28 cellular contexts compared by ENCODE assay signal in genomic region chr11:69617220-69617619, GRCh38.
"Had no signal": no experiment of that assay in that cellular context is flagged by ENCODE, and none has a peak within 500 bp of the region (broad histone marks: within the 10 kb centered on the region; RNA-seq: fewer than 3 reads in every experiment).

No MANE protein-coding gene starts in this region.

- H3K4me1 Mint-ChIP-seq: neural crest cell; stimulated activated effector memory CD8-positive, alpha-beta T cell treated with anti-CD3 and anti-CD28 coated beads, Interleukin-12 subunit alpha, Interleukin-12 subunit beta, amount 100 ng/mL, for 72 hours; stimulated activated naive CD8-positive, alpha-beta T cell treated with anti-CD3 and anti-CD28 coated beads, Interleukin-15, amount 100 ng/mL, for 72 hours had no signal

- H3K4me3 Mint-ChIP-seq: naive thymus-derived CD8-positive, alpha-beta T cell; natural killer cell treated with Interleukin-12 subunit alpha and Interleukin-12 subunit beta and Interleukin-15 and Interleukin-18, amount 100 ng/mL, for 72 hours; nephron progenitor cell; neural crest cell; stimulated activated effector memory CD8-positive, alpha-beta T cell treated with anti-CD3 and anti-CD28 coated beads, Interleukin-12 subunit alpha, Interleukin-12 subunit beta, amount 100 ng/mL, for 72 hours; stimulated activated naive CD8-positive, alpha-beta T cell treated with anti-CD3 and anti-CD28 coated beads, Interleukin-15, amount 100 ng/mL, for 72 hours; type B pancreatic cell had no signal

- DNase-seq: naive thymus-derived CD8-positive, alpha-beta T cell; nephron progenitor cell; nucleus accumbens; pancreas; right cardiac atrium; right lobe of liver; small intestine; stimulated activated CD4-positive, alpha-beta T cell treated with anti-CD3 and anti-CD28 coated beads, Interleukin-15, amount 100 ng/mL, for 24 hours; stimulated activated CD4-positive, alpha-beta T cell treated with anti-CD3 and anti-CD28 coated beads, Interleukin-2, amount 100 ng/mL, for 24 hours; stimulated activated CD4-positive, alpha-beta T cell treated with anti-CD3 and anti-CD28 coated beads, Interleukin-2, amount 100 ng/mL, for 48 hours; stimulated activated CD4-positive, alpha-beta T cell treated with anti-CD3 and anti-CD28 coated beads, Interleukin-4, amount 100 ng/mL, for 24 hours; stimulated activated naive CD4-positive, alpha-beta T cell; stimulated activated naive CD8-positive, alpha-beta T cell treated with anti-CD3 and anti-CD28 coated beads, Interleukin-15, amount 100 ng/mL, for 72 hours; stimulated activated naive CD8-positive, alpha-beta T cell treated with anti-CD3 and anti-CD28 coated beads, Interleukin-15, Interleukin-2, amounts not matched to agents 100 U/mL and 50 U/mL, for 24 hours; substantia nigra; testis; tibial artery; transverse colon; upper lobe of right lung; uterus had no signal

- H3K4me1 ChIP-seq: pancreas, prostate gland, right lobe of liver, sigmoid colon, suprapubic skin, testis, tibial artery, transverse colon, upper lobe of right lung, uterus had no signal

- H3K27ac ChIP-seq: neutrophil, pancreas, prostate gland, right lobe of liver, sigmoid colon, suprapubic skin, testis, tibial artery, transverse colon, upper lobe of right lung, uterus had no signal

- ATAC-seq: naive thymus-derived CD8-positive, alpha-beta T cell; natural killer cell treated with Interleukin-12 subunit alpha and Interleukin-12 subunit beta and Interleukin-15 and Interleukin-18, amount 100 ng/mL, for 72 hours; pancreas; right cardiac atrium; right lobe of liver; stimulated activated effector memory CD8-positive, alpha-beta T cell treated with anti-CD3 and anti-CD28 coated beads, Interleukin-12 subunit alpha, Interleukin-12 subunit beta, amount 100 ng/mL, for 72 hours; stimulated activated naive CD8-positive, alpha-beta T cell treated with anti-CD3 and anti-CD28 coated beads, Interleukin-15, amount 100 ng/mL, for 72 hours; stimulated activated naive CD8-positive, alpha-beta T cell treated with anti-CD3 and anti-CD28 coated beads, Interleukin-15, Interleukin-2, amounts not matched to agents 100 U/mL and 50 U/mL, for 24 hours; upper lobe of right lung had no signal

- H3K27me3 ChIP-seq: pancreas, right lobe of liver, suprapubic skin, testis, transverse colon, upper lobe of right lung, uterus had no signal

- H3K27ac Mint-ChIP-seq: naive thymus-derived CD8-positive, alpha-beta T cell; natural killer cell treated with Interleukin-12 subunit alpha and Interleukin-12 subunit beta and Interleukin-15 and Interleukin-18, amount 100 ng/mL, for 72 hours; nephron progenitor cell; stimulated activated effector memory CD8-positive, alpha-beta T cell treated with anti-CD3 and anti-CD28 coated beads, Interleukin-12 subunit alpha, Interleukin-12 subunit beta, amount 100 ng/mL, for 72 hours; type B pancreatic cell had no signal

- H3K36me3 Mint-ChIP-seq: naive thymus-derived CD8-positive, alpha-beta T cell; natural killer cell treated with Interleukin-12 subunit alpha and Interleukin-12 subunit beta and Interleukin-15 and Interleukin-18, amount 100 ng/mL, for 72 hours; stimulated activated effector memory CD8-positive, alpha-beta T cell treated with anti-CD3 and anti-CD28 coated beads, Interleukin-12 subunit alpha, Interleukin-12 subunit beta, amount 100 ng/mL, for 72 hours; type B pancreatic cell had no signal

- H3K9me3 Mint-ChIP-seq: naive thymus-derived CD8-positive, alpha-beta T cell; natural killer cell treated with Interleukin-12 subunit alpha and Interleukin-12 subunit beta and Interleukin-15 and Interleukin-18, amount 100 ng/mL, for 72 hours; nephron progenitor cell; neural crest cell; stimulated activated effector memory CD8-positive, alpha-beta T cell treated with anti-CD3 and anti-CD28 coated beads, Interleukin-12 subunit alpha, Interleukin-12 subunit beta, amount 100 ng/mL, for 72 hours; stimulated activated naive CD8-positive, alpha-beta T cell treated with anti-CD3 and anti-CD28 coated beads, Interleukin-15, amount 100 ng/mL, for 72 hours; type B pancreatic cell had no signal

- H3K4me3 ChIP-seq: pancreas, prostate gland, right lobe of liver, sigmoid colon, suprapubic skin, testis, tibial artery, transverse colon, upper lobe of right lung, uterus had no signal

- H3K9me3 ChIP-seq: neutrophil, pancreas, prostate gland, right lobe of liver, sigmoid colon, suprapubic skin, testis, tibial artery, transverse colon, upper lobe of right lung, uterus had no signal

- H3K27me3 Mint-ChIP-seq: type B pancreatic cell had no signal

- H3K36me3 ChIP-seq: neutrophil, pancreas, prostate gland, right lobe of liver, sigmoid colon, suprapubic skin, tibial artery, transverse colon, upper lobe of right lung, uterus had no signal
